In genomic region chr5:54329731-54330709, GRCh38 we compare ENCODE assay signal across 9 cellular contexts. TPM values are rescaled to one million over a fixed set of nuclear protein-coding genes. Genes with fewer than 3 reads are reported as not detected.
DNase-seq lines count a peak whose midpoint lies in the region; ATAC-seq and TF ChIP-seq lines count a peak whose summit lies in the region.
"Had no signal": no experiment of that assay in that cellular context is flagged by ENCODE, and none has a peak within 500 bp of the region (broad histone marks: within the 10 kb centered on the region; RNA-seq: fewer than 3 reads in every experiment).

No MANE protein-coding gene starts in this region.

- no peak overlapping the region for H3K4me3 ChIP-seq in cardiac fibroblast (replicated peaks in 1 of 2; ENCODE audit: low read depth in 2 of 2, low read length in 2 of 2)
- H3K4me3 ChIP-seq: dorsolateral prefrontal cortex had no signal

- no peak for TF ChIP-seq CTCF in cardiac fibroblast (IDR thresholded peaks at IDR 0.05; ENCODE audit: low read depth, low read length)

- peak; percentile 91 for DNase-seq in GM04503 (ENCODE audit: low read depth)
- peak; percentile 89 for DNase-seq in NCI-H2171 treated with DMSO at 0.1 percent for 48 hours (lab: John Stamatoyannopoulos, UW)
- DNase-seq in cardiac fibroblast (ENCODE audit: low read depth in 2 of 2) = peak; percentile 79 to 86
- peak; percentile 41 for DNase-seq in myocyte (ENCODE audit: low read depth)
- no peak for DNase-seq in stimulated activated naive CD4-positive, alpha-beta T cell (lab: John Stamatoyannopoulos, UW)
- no peak for DNase-seq in stimulated activated naive CD8-positive, alpha-beta T cell treated with anti-CD3 and anti-CD28 coated beads, Interleukin-15, Interleukin-2, amounts not matched to agents 100 U/mL and 50 U/mL, for 24 hours
- no peak for DNase-seq in cerebellum (ENCODE audit: low spot score)
- DNase-seq: dorsolateral prefrontal cortex had no signal

- no peak for ATAC-seq in GM18873 (IDR thresholded peaks at IDR 0.05; ENCODE audit: low FRiP score, unreplicated experiment)
- no peak for ATAC-seq in stimulated activated naive CD8-positive, alpha-beta T cell treated with anti-CD3 and anti-CD28 coated beads, Interleukin-15, Interleukin-2, amounts not matched to agents 100 U/mL and 50 U/mL, for 24 hours

RNA-seq across cellular contexts. Expression of gene ARL15, which starts 19.6 kb away (rescaled TPM):
- 13.2 and 17.3 TPM in 2 replicates for total RNA-seq in myocyte
- polyA plus RNA-seq in myocyte (2012) = 10.2 TPM
- 55.9 TPM for total RNA-seq in cerebellum

Comparison
In these comparisons a context has a peak if more than half of its experiments do, and no peak if none do; other contexts are left out.
1. DNase-seq: peak in GM04503 (single experiment), NCI-H2171 treated with DMSO at 0.1 percent for 48 hours (single experiment), cardiac fibroblast (2 of 2) and myocyte (single experiment); none in stimulated activated naive CD4-positive, alpha-beta T cell (0 of 6), stimulated activated naive CD8-positive, alpha-beta T cell treated with anti-CD3 and anti-CD28 coated beads, Interleukin-15, Interleukin-2, amounts not matched to agents 100 U/mL and 50 U/mL, for 24 hours (single experiment) and cerebellum (single experiment).